8 cellular contexts compared by ENCODE assay signal in the genomic region with DNA sequence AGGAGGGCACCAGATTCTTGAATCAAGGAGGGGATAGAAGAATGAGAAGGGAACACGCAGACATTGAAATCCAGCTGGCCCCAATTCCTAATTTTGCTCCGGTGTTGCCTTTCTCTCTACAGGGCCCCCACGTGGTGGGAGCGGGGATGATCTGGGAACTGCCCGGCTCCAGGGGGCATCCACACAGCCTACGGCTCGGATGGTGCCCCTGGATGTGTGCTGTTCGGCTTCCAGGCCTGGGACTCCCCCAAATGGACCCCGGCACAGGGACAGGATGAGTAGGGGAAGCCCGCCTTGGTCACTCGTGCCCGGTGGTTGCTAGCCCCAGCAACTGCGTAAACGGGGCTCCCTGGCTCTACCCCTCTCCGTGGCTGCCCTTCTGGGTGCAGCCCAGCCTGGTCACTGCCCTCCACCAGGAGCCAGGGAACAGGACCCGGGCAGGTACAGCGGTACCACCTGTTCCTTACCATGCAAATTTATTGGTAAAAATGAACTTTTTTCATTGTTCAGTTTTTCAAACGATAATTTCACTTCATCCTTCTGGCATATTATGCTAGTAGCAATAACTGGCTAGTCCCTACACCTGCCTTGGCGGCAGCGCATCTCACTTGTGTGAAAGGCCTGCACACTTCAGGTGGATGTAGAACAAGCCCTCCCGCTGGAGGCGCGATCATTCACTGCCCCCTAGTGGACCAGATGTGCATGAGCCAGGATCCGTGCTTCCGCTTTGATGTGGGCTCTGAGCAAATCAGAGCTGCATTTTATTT.
DNase-seq lines count a peak whose midpoint lies in the region; TF ChIP-seq lines count a peak whose summit lies in the region.

No MANE protein-coding gene starts in this region.

- in situ Hi-C loops in G401 (cut with HindIII; ENCODE audit: low sequenced_read_pairs): no loop called here

- 16 to 38% methylated on average over 17 to 25 of the region's 25 CpGs for WGBS in thyroid gland, 2 donors

- H3K9me2 ChIP-seq in Loucy (replicated peaks; ENCODE audit: low read depth, low read length): no peaks in the 10 kb centered on the region

- peaks cover 33% of the 10 kb centered on the region for H3K27me3 ChIP-seq in Loucy (ENCODE audit: insufficient read depth, low read length, poor library complexity, severe bottlenecking)
- H3K27me3 ChIP-seq in SJCRH30: no peaks in the 10 kb centered on the region
- H3K27me3 ChIP-seq in osteoblast (ENCODE audit: insufficient read depth, low read length): peaks cover 3% of the 10 kb centered on the region
- no peaks in the 10 kb centered on the region for H3K27me3 ChIP-seq in thyroid gland

- DNase-seq in G401 (ENCODE audit: low spot score) (peak; percentile 84), H4 (ENCODE audit: low spot score) (peak; percentile 64), SJCRH30 (peak; percentile 76 to 92), foreskin fibroblast (peak; percentile 67 to 91), osteoblast (ENCODE audit: insufficient read length, low spot score, missing footprints) (peak; percentile 90), thyroid gland (peak; percentile 71 to 78)
- DNase-seq in activated effector memory CD4-positive, alpha-beta T cell treated with Interleukin-2 at 50 U/mL for 16 hours: peak; percentile 74

- H3F3A ChIP-seq in Loucy (ENCODE audit: low read depth): no peaks in the 10 kb centered on the region

- no peak for TF ChIP-seq POLR2A in thyroid gland (IDR thresholded peaks at IDR 0.05)

- H3K4me2 ChIP-seq in Loucy (ENCODE audit: low read depth, low read length, poor library complexity, severe bottlenecking): peak overlapping the region; percentile 60
- H3K4me2 ChIP-seq in osteoblast (ENCODE audit: insufficient read depth, low read length): no peak overlapping the region

- intact Hi-C loops in thyroid gland (cut with DNase I): loop anchor here (10.0 kb wide), 2 partner anchors 131 to 899 kb away; no protein-coding TSS in a partner anchor

- H4K20me1 ChIP-seq in Loucy (ENCODE audit: insufficient read depth, low read length, poor library complexity, severe bottlenecking) (no peaks in the 10 kb centered on the region), osteoblast (ENCODE audit: insufficient read depth, low read length) (no peaks in the 10 kb centered on the region)

- no peaks in the 10 kb centered on the region for H3K36me3 ChIP-seq in Loucy (ENCODE audit: insufficient read depth, low read length)
- no peaks in the 10 kb centered on the region for H3K36me3 ChIP-seq in SJCRH30
- H3K36me3 ChIP-seq in osteoblast (ENCODE audit: insufficient read depth, low read length): no peaks in the 10 kb centered on the region
- no peaks in the 10 kb centered on the region for H3K36me3 ChIP-seq in thyroid gland

- H3K27ac ChIP-seq in SJCRH30 (peak overlapping the region; percentile 58; the same call in 1 of the 2 replicates), osteoblast (ENCODE audit: low read depth, low read length) (peak overlapping the region; percentile 91), thyroid gland (no peak overlapping the region)

- H3K79me2 ChIP-seq in Loucy (ENCODE audit: insufficient read depth, low read length): no peaks in the 10 kb centered on the region
- H3K79me2 ChIP-seq in osteoblast (ENCODE audit: insufficient read depth, low read length): no peaks in the 10 kb centered on the region

- no peak overlapping the region for H3K9ac ChIP-seq in Loucy (ENCODE audit: low read depth, low read length, poor library complexity, severe bottlenecking)

- H3K4me1 ChIP-seq in Loucy (ENCODE audit: insufficient read depth, low read length, poor library complexity, severe bottlenecking) (peaks cover 32% of the 10 kb centered on the region), SJCRH30 (peaks cover 40% of the 10 kb centered on the region), osteoblast (ENCODE audit: insufficient read depth, low read length) (peaks cover 30% of the 10 kb centered on the region), thyroid gland (peaks cover 19 to 25% of the 10 kb centered on the region in 2 donors)

- no peaks in the 10 kb centered on the region for H3K9me3 ChIP-seq in Loucy (ENCODE audit: insufficient read depth, low read depth, low read length)
- peaks cover 7% of the 10 kb centered on the region for H3K9me3 ChIP-seq in SJCRH30 (replicated peaks)
- H3K9me3 ChIP-seq in osteoblast (ENCODE audit: low read depth, low read length): no peaks in the 10 kb centered on the region
- no peaks in the 10 kb centered on the region for H3K9me3 ChIP-seq in thyroid gland

- TF ChIP-seq CTCF in Loucy (conservative IDR thresholded peaks at IDR 0.05; ENCODE audit: low read length): peak; percentile 99
- peak; percentile 93 for TF ChIP-seq CTCF in foreskin fibroblast (IDR thresholded peaks at IDR 0.05; ENCODE audit: low read depth, low read length)
- peak; percentile 97 for TF ChIP-seq CTCF in osteoblast (IDR thresholded peaks at IDR 0.05; ENCODE audit: extremely low read depth, low read depth, low read length)
- peak; percentile 81 to 95 (median 86) for TF ChIP-seq CTCF in thyroid gland (IDR thresholded peaks at IDR 0.05)

- H2AFZ ChIP-seq in Loucy (ENCODE audit: low read length): no peak overlapping the region
- peak overlapping the region; percentile 37 for H2AFZ ChIP-seq in osteoblast (ENCODE audit: low read length)

- H3K4me3 ChIP-seq in Loucy (ENCODE audit: low read length, poor library complexity, severe bottlenecking): no peak overlapping the region
- no peak overlapping the region for H3K4me3 ChIP-seq in SJCRH30
- no peak overlapping the region for H3K4me3 ChIP-seq in foreskin fibroblast (ENCODE audit: low read depth in 1 of 2, low read length in 2 of 2)
- H3K4me3 ChIP-seq in osteoblast (ENCODE audit: insufficient read depth, low read length): no peak overlapping the region
- no peak overlapping the region for H3K4me3 ChIP-seq in thyroid gland (replicated peaks in 1 of 3)

Comparison
In these comparisons a context has a peak if more than half of its experiments do, and no peak if none do; other contexts are left out.
1. H3K27ac ChIP-seq: peak in SJCRH30 (single experiment) and osteoblast (single experiment); none in thyroid gland (0 of 3).
2. Peak in every context shown above with its lines, with median percentiles within 50 percentile points of each other: DNase-seq and CTCF ChIP-seq.